32 cellular contexts compared by ENCODE assay signal in genomic region chr16:13018026-13018425, GRCh38.
"Had no signal": no experiment of that assay in that cellular context is flagged by ENCODE, and none has a peak within 500 bp of the region (broad histone marks: within the 10 kb centered on the region; RNA-seq: fewer than 3 reads in every experiment).

No MANE protein-coding gene starts in this region.

- H3K4me1 Mint-ChIP-seq: activated CD4-positive, alpha-beta T cell treated with anti-CD3 and anti-CD28 coated beads for 36 hours; activated CD4-positive, alpha-beta T cell treated with anti-CD3 and anti-CD28 coated beads, Interleukin-2, amount 10 ng/mL, durations not matched to agents 7 days and 5 days; activated naive CD4-positive, alpha-beta T cell treated with anti-CD3 and anti-CD28 coated beads, Interleukin-2, amount 50 U/mL, for 24 hours had no signal

- H3K27ac ChIP-seq: adrenal gland, SJSA1 had no signal

- H3K9me3 Mint-ChIP-seq: activated T-helper 2 cell treated with anti-CD3 and anti-CD28 coated beads, Interferon-gamma antibody, Interleukin-2, Interleukin-4, amounts not matched to agents 10 μg/mL and 5 μg/mL and 100 μg/mL, durations not matched to agents 14 hours and 24 hours and 36 hours had no signal

- DNase-seq: activated CD4-positive, alpha-beta T cell treated with anti-CD3 and anti-CD28 coated beads for 36 hours; activated CD4-positive, alpha-beta T cell treated with anti-CD3 and anti-CD28 coated beads, Interleukin-2, amount 10 ng/mL, durations not matched to agents 7 days and 5 days; activated CD4-positive, alpha-beta T cell treated with anti-CD3 and anti-CD28 coated beads, Interleukin-2, amount 50 U/mL, for 48 hours; activated CD8-positive, alpha-beta T cell treated with anti-CD3 and anti-CD28 coated beads, Interleukin-2, amount 10 ng/mL, durations not matched to agents 7 days and 5 days; activated gamma-delta T cell; activated naive CD4-positive, alpha-beta T cell treated with Interleukin-2 at 50 U/mL for 16 hours; activated T-cell treated with anti-CD3 and anti-CD28 coated beads, Interleukin-2, amount 50 U/mL, for 24 hours; adrenal gland; caudate nucleus; cerebellar nuclear complex; Kasumi-1; MG63; NCI-H1048; NCI-H1105 treated with DMSO at 0.1 percent for 48 hours; NCI-H1436; NCI-H1694; NCI-H1930; NCI-H2081 treated with DMSO at 0.1 percent for 48 hours; NCI-H226; NCI-H446 treated with DMSO at 0.1 percent for 48 hours; NCI-H524; RPMI8226; SHP77 treated with DMSO at 0.1 percent for 48 hours; SK-N-SH had no signal

- H3K36me3 Mint-ChIP-seq: activated naive CD4-positive, alpha-beta T cell treated with anti-CD3 and anti-CD28 coated beads, Interleukin-2, amount 50 U/mL, for 24 hours; brain had no signal

- H3K9me3 ChIP-seq: adrenal gland, MG63, SJSA1, SK-N-SH had no signal

- H3K36me3 ChIP-seq: adrenal gland, MG63, SJSA1 had no signal

- H3K9me2 ChIP-seq: SK-N-SH had no signal

- H3K4me3 Mint-ChIP-seq: activated CD4-positive, alpha-beta T cell treated with anti-CD3 and anti-CD28 coated beads for 36 hours; activated CD4-positive, alpha-beta T cell treated with anti-CD3 and anti-CD28 coated beads, Interleukin-2, amount 10 ng/mL, durations not matched to agents 7 days and 5 days; activated CD8-positive, alpha-beta T cell treated with anti-CD3 and anti-CD28 coated beads, Interleukin-2, amount 10 ng/mL, durations not matched to agents 7 days and 5 days; activated naive CD4-positive, alpha-beta T cell treated with anti-CD3 and anti-CD28 coated beads, Interleukin-2, amount 50 U/mL, for 24 hours; activated T-cell treated with anti-CD3 and anti-CD28 coated beads, Interleukin-2, amount 50 U/mL, for 24 hours; brain; T-helper 1 cell treated with Interleukin-12 subunit alpha and Interleukin-12 subunit beta and Interleukin-4 antibody, amounts not matched to agents 30 μg/mL and 1 μg/mL, for 36 hours; T-helper 2 cell treated with Interferon-gamma antibody and Interleukin-4, amounts not matched to agents 5 μg/mL and 100 μg/mL, for 36 hours had no signal

- ATAC-seq: activated CD4-positive, alpha-beta T cell treated with anti-CD3 and anti-CD28 coated beads for 36 hours; activated CD4-positive, CD25-positive, alpha-beta regulatory T cell treated with anti-CD3 and anti-CD28 coated beads, Interleukin-2, amount 50 U/mL, for 24 hours; activated CD8-positive, alpha-beta T cell treated with anti-CD3 and anti-CD28 coated beads, Interleukin-2, amount 10 ng/mL, durations not matched to agents 7 days and 5 days; Panc1 had no signal

- H3K4me3 ChIP-seq: adrenal gland, MG63, SJSA1 had no signal

- H3K27me3 Mint-ChIP-seq: activated CD4-positive, alpha-beta T cell treated with anti-CD3 and anti-CD28 coated beads, Interleukin-2, amount 10 ng/mL, durations not matched to agents 7 days and 5 days; activated T-cell treated with anti-CD3 and anti-CD28 coated beads, Interleukin-2, amount 50 U/mL, for 24 hours had no signal

- H3K27ac Mint-ChIP-seq: activated CD4-positive, alpha-beta T cell treated with anti-CD3 and anti-CD28 coated beads for 36 hours; activated CD4-positive, alpha-beta T cell treated with anti-CD3 and anti-CD28 coated beads, Interleukin-2, amount 10 ng/mL, durations not matched to agents 7 days and 5 days; activated CD8-positive, alpha-beta T cell treated with anti-CD3 and anti-CD28 coated beads, Interleukin-2, amount 10 ng/mL, durations not matched to agents 7 days and 5 days; activated naive CD4-positive, alpha-beta T cell treated with anti-CD3 and anti-CD28 coated beads, Interleukin-2, amount 50 U/mL, for 24 hours; activated T-cell treated with anti-CD3 and anti-CD28 coated beads, Interleukin-2, amount 50 U/mL, for 24 hours; activated T-helper 2 cell treated with anti-CD3 and anti-CD28 coated beads, Interferon-gamma antibody, Interleukin-2, Interleukin-4, amounts not matched to agents 10 μg/mL and 5 μg/mL and 100 μg/mL, durations not matched to agents 14 hours and 24 hours and 36 hours; brain; T-helper 1 cell treated with Interleukin-12 subunit alpha and Interleukin-12 subunit beta and Interleukin-4 antibody, amounts not matched to agents 30 μg/mL and 1 μg/mL, for 36 hours; T-helper 2 cell treated with Interferon-gamma antibody and Interleukin-4, amounts not matched to agents 5 μg/mL and 100 μg/mL, for 36 hours had no signal

- H3K4me1 ChIP-seq: adrenal gland, SJSA1 had no signal

- H3K9ac ChIP-seq: SK-N-SH had no signal

- H3K27me3 ChIP-seq: adrenal gland, MG63, SJSA1 had no signal

- H3K4me2 ChIP-seq: SK-N-SH had no signal
